ENCODE assay signal across 38 cellular contexts in the genomic region with DNA sequence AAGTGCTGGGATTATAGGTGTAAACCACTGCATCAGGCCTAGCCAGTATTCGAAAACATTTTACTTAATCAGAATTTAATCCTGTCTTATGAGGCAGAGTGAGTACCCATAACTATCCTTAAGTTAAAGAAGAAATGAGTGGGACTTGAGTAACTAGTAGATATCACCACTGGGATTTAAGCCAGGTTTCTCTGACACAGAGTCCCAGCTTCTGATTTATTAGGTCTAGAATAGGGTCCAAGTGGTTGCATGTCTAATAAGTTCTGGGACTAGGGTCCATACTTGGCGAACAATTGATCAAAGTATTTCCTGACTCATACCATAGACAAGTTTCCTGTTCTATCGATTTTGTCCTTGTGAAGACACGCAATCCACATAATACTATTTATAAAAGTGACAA. TPM values are rescaled to one million over a fixed set of nuclear protein-coding genes. Genes with fewer than 3 reads are reported as not detected.
A peak's percentile ranks its signal among the peaks of the same experiment; 100 is the strongest.
DNase-seq lines count a peak whose midpoint lies in the region; ATAC-seq, FAIRE-seq and TF ChIP-seq lines count a peak whose summit lies in the region.
"Had no signal": no experiment of that assay in that cellular context is flagged by ENCODE, and none has a peak within 500 bp of the region (broad histone marks: within the 10 kb centered on the region; RNA-seq: fewer than 3 reads in every experiment).

No MANE protein-coding gene starts in this region.

- no peak for FAIRE-seq in astrocyte (lab: Jason Lieb, UNC)
- FAIRE-seq: A204.1, A549, D721Med had no signal

- POLR2A ChIA-PET in naive thymus-derived CD8-positive, alpha-beta T cell (lab: Charles Lee), result no interaction called here

- no peaks in the 10 kb centered on the region for H3K36me3 ChIP-seq in left ventricle myocardium inferior
- no peaks in the 10 kb centered on the region for H3K36me3 ChIP-seq in astrocyte (ENCODE audit: insufficient read depth, low read length)
- H3K36me3 ChIP-seq: BLaER1; BLaER1 treated with 17β-estradiol and CSF1 and Interleukin-3, amounts not matched to agents 10 nM and 100 nM had no signal

- DNase-seq in left ventricle myocardium inferior (no peak), cardiac septum (ENCODE audit: low spot score) (no peak), astrocyte (ENCODE audit: low read depth) (peak; percentile 70), endothelial cell (ENCODE audit: low spot score) (no peak), fibroblast of the aortic adventitia (ENCODE audit: low read depth) (peak; percentile 35), HuH-7 (ENCODE audit: low spot score) (no peak), kidney glomerular epithelial cell (lab: John Stamatoyannopoulos, UW) (no peak)
- no peak for DNase-seq in naive thymus-derived CD8-positive, alpha-beta T cell
- DNase-seq: 8988T; ACHN; AML-193; BE2C; C1 segment of cervical spinal cord; Caco-2; Calu3; CD4-positive, alpha-beta memory T cell; CD4-positive, alpha-beta T cell; CD4-positive, CD25-positive, alpha-beta regulatory T cell; CD8-positive, alpha-beta memory T cell; CD8-positive, alpha-beta T cell; COR-L47; DMS 273 treated with DMSO at 0.1 percent for 48 hours; DMS153; DMS53; DMS79; DMS79 treated with DMSO at 0.1 percent for 48 hours; DND-41; EL had no signal

- H3K27me3 ChIP-seq in left ventricle myocardium inferior (ENCODE audit: low read depth) (no peaks in the 10 kb centered on the region), astrocyte (ENCODE audit: insufficient read depth, low read length) (no peaks in the 10 kb centered on the region)
- H3K27me3 ChIP-seq: BE2C; BLaER1; BLaER1 treated with 17β-estradiol and CSF1 and Interleukin-3, amounts not matched to agents 10 nM and 100 nM had no signal

- no peaks in the 10 kb centered on the region for H3K9me3 Mint-ChIP-seq in astrocyte (ENCODE audit: unreplicated experiment)
- no peaks in the 10 kb centered on the region for H3K9me3 Mint-ChIP-seq in endothelial cell (ENCODE audit: unreplicated experiment)
- H3K9me3 Mint-ChIP-seq in naive thymus-derived CD8-positive, alpha-beta T cell, result no peaks in the 10 kb centered on the region
- H3K9me3 Mint-ChIP-seq: CD14-positive monocyte; CD4-positive, alpha-beta memory T cell; CD4-positive, alpha-beta T cell; CD8-positive, alpha-beta memory T cell; CD8-positive, alpha-beta T cell had no signal

- H3K4me1 ChIP-seq in left ventricle myocardium inferior (peaks cover 35% of the 10 kb centered on the region), astrocyte (ENCODE audit: insufficient read depth, low read length) (no peaks in the 10 kb centered on the region)
- H3K4me1 ChIP-seq: A549; BE2C; BLaER1; BLaER1 treated with 17β-estradiol and CSF1 and Interleukin-3, amounts not matched to agents 10 nM and 100 nM; Caco-2 had no signal

- H3K9me3 ChIP-seq in left ventricle myocardium inferior (replicated peaks), result no peaks in the 10 kb centered on the region
- no peaks in the 10 kb centered on the region for H3K9me3 ChIP-seq in astrocyte (ENCODE audit: insufficient read depth, low read depth, low read length)
- H3K9me3 ChIP-seq: A549; BE2C; BLaER1; BLaER1 treated with 17β-estradiol and CSF1 and Interleukin-3, amounts not matched to agents 10 nM and 100 nM; Caco-2 had no signal

- no peak overlapping the region for H3K4me3 ChIP-seq in left ventricle myocardium inferior
- H3K4me3 ChIP-seq in astrocyte (ENCODE audit: insufficient read depth, low read depth, low read length), result no peak overlapping the region
- H3K4me3 ChIP-seq in fibroblast of the aortic adventitia (ENCODE audit: low read depth, low read length), result no peak overlapping the region
- H3K4me3 ChIP-seq: A549; BLaER1; BLaER1 treated with 17β-estradiol and CSF1 and Interleukin-3, amounts not matched to agents 10 nM and 100 nM had no signal

- no peak overlapping the region for H3K9ac ChIP-seq in astrocyte (ENCODE audit: low read length)
- H3K9ac ChIP-seq: BLaER1; BLaER1 treated with 17β-estradiol and CSF1 and Interleukin-3, amounts not matched to agents 10 nM and 100 nM had no signal

- H3K4me3 Mint-ChIP-seq in astrocyte (ENCODE audit: unreplicated experiment) (no peak overlapping the region), endothelial cell (ENCODE audit: unreplicated experiment) (peak overlapping the region; percentile 16)
- no peak overlapping the region for H3K4me3 Mint-ChIP-seq in naive thymus-derived CD8-positive, alpha-beta T cell
- H3K4me3 Mint-ChIP-seq: B cell; CD14-positive monocyte; CD4-positive, alpha-beta memory T cell; CD4-positive, alpha-beta T cell; CD4-positive, CD25-positive, alpha-beta regulatory T cell; CD8-positive, alpha-beta memory T cell; CD8-positive, alpha-beta T cell had no signal

- intact Hi-C loops in left ventricle myocardium inferior (cut with micrococcal nuclease), result no loop called here
- intact Hi-C loops in cardiac septum (cut with DNase I), result no loop called here

- H3K36me3 Mint-ChIP-seq in astrocyte (ENCODE audit: low read depth, unreplicated experiment), result no peaks in the 10 kb centered on the region
- H3K36me3 Mint-ChIP-seq in endothelial cell (ENCODE audit: low read depth, unreplicated experiment), result peaks cover 50% of the 10 kb centered on the region
- no peaks in the 10 kb centered on the region for H3K36me3 Mint-ChIP-seq in naive thymus-derived CD8-positive, alpha-beta T cell
- H3K36me3 Mint-ChIP-seq: CD14-positive monocyte; CD4-positive, alpha-beta memory T cell; CD4-positive, CD25-positive, alpha-beta regulatory T cell; CD8-positive, alpha-beta memory T cell; CD8-positive, alpha-beta T cell had no signal

- no peaks in the 10 kb centered on the region for H3K4me1 Mint-ChIP-seq in astrocyte (ENCODE audit: low read depth, unreplicated experiment)
- peaks cover 74% of the 10 kb centered on the region for H3K4me1 Mint-ChIP-seq in endothelial cell (ENCODE audit: unreplicated experiment)
- H3K4me1 Mint-ChIP-seq in naive thymus-derived CD8-positive, alpha-beta T cell, result no peaks in the 10 kb centered on the region
- H3K4me1 Mint-ChIP-seq: B cell; CD14-positive monocyte; CD4-positive, alpha-beta memory T cell; CD4-positive, CD25-positive, alpha-beta regulatory T cell; CD8-positive, alpha-beta memory T cell had no signal

- H2AFZ ChIP-seq in astrocyte (ENCODE audit: low read depth, low read length), result no peak overlapping the region

- TF ChIP-seq CTCF in left ventricle myocardium inferior (IDR thresholded peaks at IDR 0.05; ENCODE audit: borderline replicate concordance) (no peak), astrocyte (IDR thresholded peaks at IDR 0.05; ENCODE audit: insufficient read depth, low read depth, low read length) (no peak), endothelial cell (IDR thresholded peaks at IDR 0.05; ENCODE audit: unreplicated experiment) (no peak), fibroblast of the aortic adventitia (IDR thresholded peaks at IDR 0.05; ENCODE audit: insufficient read depth, low read length) (no peak)

- H3K27me3 Mint-ChIP-seq in astrocyte (ENCODE audit: low read depth, unreplicated experiment), result peaks cover 10% of the 10 kb centered on the region
- H3K27me3 Mint-ChIP-seq in endothelial cell (ENCODE audit: unreplicated experiment), result peaks cover 3% of the 10 kb centered on the region
- H3K27me3 Mint-ChIP-seq in naive thymus-derived CD8-positive, alpha-beta T cell, result peaks cover 6 to 11% (median 8%) of the 10 kb centered on the region in 5 donors

- H3K79me2 ChIP-seq in astrocyte (ENCODE audit: insufficient read depth, low read length), result no peaks in the 10 kb centered on the region

- H3K4me2 ChIP-seq in astrocyte (ENCODE audit: low read length), result no peak overlapping the region
- H3K4me2 ChIP-seq: A549; BLaER1; BLaER1 treated with 17β-estradiol and CSF1 and Interleukin-3, amounts not matched to agents 10 nM and 100 nM had no signal

- no peak for ATAC-seq in naive thymus-derived CD8-positive, alpha-beta T cell
- ATAC-seq: A549; CD8-positive, alpha-beta T cell had no signal

- H3K27ac Mint-ChIP-seq in astrocyte (ENCODE audit: unreplicated experiment) (no peak overlapping the region), endothelial cell (ENCODE audit: unreplicated experiment) (peak overlapping the region; percentile 62)
- H3K27ac Mint-ChIP-seq in naive thymus-derived CD8-positive, alpha-beta T cell, result no peak overlapping the region
- H3K27ac Mint-ChIP-seq: B cell; CD14-positive monocyte; CD4-positive, alpha-beta memory T cell; CD4-positive, alpha-beta T cell; CD4-positive, CD25-positive, alpha-beta regulatory T cell; CD8-positive, alpha-beta memory T cell; CD8-positive, alpha-beta T cell had no signal

- peak overlapping the region; percentile 56 for H3K27ac ChIP-seq in left ventricle myocardium inferior (replicated peaks)
- no peak overlapping the region for H3K27ac ChIP-seq in astrocyte (ENCODE audit: low read depth, low read length)
- H3K27ac ChIP-seq: 22Rv1; A549; BLaER1; BLaER1 treated with 17β-estradiol and CSF1 and Interleukin-3, amounts not matched to agents 10 nM and 100 nM; C4-2B had no signal

- no peaks in the 10 kb centered on the region for H4K20me1 ChIP-seq in astrocyte (ENCODE audit: insufficient read depth, low read length)
- H4K20me1 ChIP-seq: BLaER1; BLaER1 treated with 17β-estradiol and CSF1 and Interleukin-3, amounts not matched to agents 10 nM and 100 nM had no signal

RNA-seq across cellular contexts. Expression of a gene that starts 18.9 kb away (rescaled TPM):
- total RNA-seq in left ventricle myocardium inferior, result 38.7 TPM
- total RNA-seq in cardiac septum, result 28.9 TPM
- 2.2 and 2.5 TPM in 2 replicates for total RNA-seq in astrocyte
- total RNA-seq in endothelial cell (ENCODE audit: unreplicated experiment), result 162 TPM
- 3.6 and 5.6 TPM in 2 replicates for total RNA-seq in fibroblast of the aortic adventitia (ENCODE audit: low replicate concordance)
- not detected for total RNA-seq in naive thymus-derived CD8-positive, alpha-beta T cell
- polyA plus RNA-seq in naive thymus-derived CD8-positive, alpha-beta T cell, result not detected
- total RNA-seq: A673; B cell; CD4-positive, alpha-beta memory T cell; CD4-positive, alpha-beta T cell; CD4-positive, CD25-positive, alpha-beta regulatory T cell; CD8-positive, alpha-beta memory T cell; CD8-positive, alpha-beta T cell had no signal
- polyA plus RNA-seq: CD14-positive monocyte; CD4-positive, alpha-beta memory T cell; CD4-positive, CD25-positive, alpha-beta regulatory T cell; CD8-positive, alpha-beta memory T cell had no signal

Comparison
In these comparisons a context has a peak if more than half of its experiments do, and no peak if none do; other contexts are left out.
1. DNase-seq: peak in astrocyte (single experiment) and fibroblast of the aortic adventitia (single experiment); none in left ventricle myocardium inferior (single experiment), cardiac septum (single experiment), endothelial cell (single experiment), HuH-7 (single experiment), kidney glomerular epithelial cell (single experiment) and naive thymus-derived CD8-positive, alpha-beta T cell (0 of 10).